Comparison of ENCODE assay signal across 8 cellular contexts in genomic region chr3:129317014-129317771, GRCh38. TPM values are rescaled to one million over a fixed set of nuclear protein-coding genes. Genes with fewer than 3 reads are reported as not detected.
A peak's percentile ranks its signal among the peaks of the same experiment; 100 is the strongest.
DNase-seq lines count a peak whose midpoint lies in the region; ATAC-seq and TF ChIP-seq lines count a peak whose summit lies in the region.

No MANE protein-coding gene starts in this region.

- DNase-seq in CD8-positive, alpha-beta memory T cell = no peak
- DNase-seq in Peyer's patch = no peak
- peak; percentile 14 for DNase-seq in omental fat pad (ENCODE audit: low spot score)

- H3K27ac ChIP-seq in CD8-positive, alpha-beta memory T cell (ENCODE audit: low read depth, low read length) = peak overlapping the region; percentile 75
- H3K27ac ChIP-seq in Peyer's patch (peak overlapping the region; percentile 78 to 90 (median 88)), esophagus (ENCODE audit: low read depth in 2 of 2, low read length in 1 of 2) (peak overlapping the region; percentile 77 to 90)

- no peaks in the 10 kb centered on the region for H3K9me3 ChIP-seq in CD8-positive, alpha-beta memory T cell (ENCODE audit: low read length)
- H3K9me3 ChIP-seq in Peyer's patch (no peaks in the 10 kb centered on the region), esophagus (ENCODE audit: control insufficient read depth in 2 of 2, insufficient read depth in 1 of 2, low read depth in 1 of 2, low read length in 1 of 2) (no peaks in the 10 kb centered on the region)

- H3K36me3 ChIP-seq in CD8-positive, alpha-beta memory T cell (ENCODE audit: insufficient read depth, low read length) = no peaks in the 10 kb centered on the region
- H3K36me3 ChIP-seq in Peyer's patch = no peaks in the 10 kb centered on the region
- peaks cover 0 to 9% of the 10 kb centered on the region in 2 donors for H3K36me3 ChIP-seq in esophagus (ENCODE audit: control insufficient read depth in 2 of 2, insufficient read depth in 2 of 2, low read length in 1 of 2)

- TF ChIP-seq CTCF in Peyer's patch (IDR thresholded peaks at IDR 0.05) (no peak), omental fat pad (IDR thresholded peaks at IDR 0.05) (no peak)

- POLR2A ChIA-PET in CD8-positive, alpha-beta memory T cell (lab: Charles Lee) = interaction anchor here (0.5 to 5.5 kb wide), 9 partner anchors 9 to 303 kb away, joined by 3 to 55 read pairs (median 6); partner anchors contain the start of genes CNBP, COPG1 and HMCES

- H3K4me1 ChIP-seq in CD8-positive, alpha-beta memory T cell (ENCODE audit: insufficient read depth, low read length) = peaks cover 23% of the 10 kb centered on the region
- H3K4me1 ChIP-seq in Peyer's patch (peaks cover 3 to 24% (median 15%) of the 10 kb centered on the region in 4 donors), esophagus (ENCODE audit: control insufficient read depth in 2 of 2, insufficient read depth in 2 of 2, low read length in 1 of 2) (peaks cover 6 to 9% of the 10 kb centered on the region in 2 donors)

- no peaks in the 10 kb centered on the region for H3K27me3 ChIP-seq in CD8-positive, alpha-beta memory T cell (ENCODE audit: insufficient read depth, low read length, poor library complexity, severe bottlenecking)
- H3K27me3 ChIP-seq in Peyer's patch (no peaks in the 10 kb centered on the region), esophagus (ENCODE audit: control insufficient read depth in 1 of 2, insufficient read depth in 2 of 2, low read length in 2 of 2) (no peaks in the 10 kb centered on the region)

- H3K4me3 Mint-ChIP-seq in CD8-positive, alpha-beta memory T cell = peak overlapping the region; percentile 14 to 95 (median 80)

- no peaks in the 10 kb centered on the region for H3K9me3 Mint-ChIP-seq in CD8-positive, alpha-beta memory T cell

- 33% methylated on average over 15 of the region's 15 CpGs for WGBS in esophagus, 2 donors

- CTCF ChIA-PET in CD8-positive, alpha-beta memory T cell (lab: Charles Lee) = interaction anchor here (1.2 to 2.9 kb wide), 20 partner anchors 10 to 347 kb away, joined by 3 to 13 read pairs (median 7); partner anchors contain the start of genes COPG1 and HMCES

- ATAC-seq in omental fat pad (ENCODE audit: low FRiP score) = no peak
- no peak for ATAC-seq in HG03460 (IDR thresholded peaks at IDR 0.05; ENCODE audit: unreplicated experiment)
- no peak for ATAC-seq in GM19395 (IDR thresholded peaks at IDR 0.05; ENCODE audit: unreplicated experiment)
- no peak for ATAC-seq in GM19023 (IDR thresholded peaks at IDR 0.05; ENCODE audit: unreplicated experiment)
- no peak for ATAC-seq in GM18505 (IDR thresholded peaks at IDR 0.05; ENCODE audit: unreplicated experiment)

- H3K4me1 Mint-ChIP-seq in CD8-positive, alpha-beta memory T cell = peaks cover 17 to 30% (median 24%) of the 10 kb centered on the region in 3 donors

- no peak for TF ChIP-seq POLR2A in Peyer's patch (IDR thresholded peaks at IDR 0.05)
- no peak for TF ChIP-seq POLR2A in GM18505 (IDR thresholded peaks at IDR 0.05; ENCODE audit: borderline replicate concordance, extremely low read depth, insufficient read depth, insufficient read length)

- H3K4me3 ChIP-seq in CD8-positive, alpha-beta memory T cell (ENCODE audit: low read length) = peak overlapping the region; percentile 84
- H3K4me3 ChIP-seq in Peyer's patch = peak overlapping the region; percentile 70 to 77 (median 74)
- peak overlapping the region; percentile 84 to 86 for H3K4me3 ChIP-seq in esophagus (ENCODE audit: low read depth in 1 of 2, low read length in 2 of 2)

- H3K27me3 Mint-ChIP-seq in CD8-positive, alpha-beta memory T cell = peaks cover 0 to 3% of the 10 kb centered on the region in 2 donors

- peaks cover 0 to 4% (median 0%) of the 10 kb centered on the region in 3 donors for H3K36me3 Mint-ChIP-seq in CD8-positive, alpha-beta memory T cell

- peak overlapping the region in 3 of 8 donors; percentile 33 to 90 (median 64) for H3K27ac Mint-ChIP-seq in CD8-positive, alpha-beta memory T cell

RNA-seq across cellular contexts. Expression of gene HMCES, which starts 38.5 kb away (rescaled TPM):
- total RNA-seq in CD8-positive, alpha-beta memory T cell = 10 to 100 TPM; 64.3 to 64.6 TPM
- 97.9 TPM for polyA plus RNA-seq in CD8-positive, alpha-beta memory T cell
- total RNA-seq in Peyer's patch = 10 to 100 TPM; 22.2 to 29.7 (median 24.2) TPM
- polyA plus RNA-seq in esophagus = 10 to 100 TPM; 26.3 to 31.3 TPM
- total RNA-seq in omental fat pad = 10 to 100 TPM; 25.9 to 30.3 (median 27.1) TPM
